Comparison of ENCODE assay signal across 1 cellular context in the genomic region with DNA sequence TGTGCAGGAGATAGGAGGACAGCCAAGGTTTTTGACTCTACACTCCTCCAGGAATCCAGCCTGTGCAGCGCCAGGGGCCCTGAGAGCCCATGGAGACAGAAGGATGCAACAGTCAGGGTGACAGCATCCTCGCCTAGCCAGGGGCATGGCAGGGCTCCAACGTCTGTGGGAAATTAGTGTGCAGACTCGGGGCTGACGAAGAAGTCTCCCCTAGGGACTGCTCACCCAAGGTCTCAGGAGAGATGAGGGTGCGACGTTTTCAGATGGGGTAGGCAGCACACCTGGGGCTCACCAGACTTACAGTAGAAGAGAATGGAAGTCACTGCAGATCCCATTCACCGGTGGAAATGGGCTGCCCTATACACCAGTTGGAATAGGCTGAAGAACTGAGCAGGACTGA.
TF ChIP-seq lines count a peak whose summit lies in the region.

No MANE protein-coding gene starts in this region.

TF ChIP-seq in H1, 55 proteins besides CTCF, POLR2A, EP300 and RAD21:
- TF ChIP-seq, protein P1, sequence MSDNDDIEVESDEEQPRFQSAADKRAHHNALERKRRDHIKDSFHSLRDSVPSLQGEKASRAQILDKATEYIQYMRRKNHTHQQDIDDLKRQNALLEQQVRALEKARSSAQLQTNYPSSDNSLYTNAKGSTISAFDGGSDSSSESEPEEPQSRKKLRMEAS (IDR thresholded peaks at IDR 0.05), result no peak
